ENCODE assay signal across 9 cellular contexts in genomic region chr3:4985330-4986174, GRCh38. TPM values are rescaled to one million over a fixed set of nuclear protein-coding genes. Genes with fewer than 3 reads are reported as not detected.
A peak's percentile ranks its signal among the peaks of the same experiment; 100 is the strongest.
DNase-seq lines count a peak whose midpoint lies in the region; ATAC-seq, FAIRE-seq and TF ChIP-seq lines count a peak whose summit lies in the region.
"Had no signal": no experiment of that assay in that cellular context is flagged by ENCODE, and none has a peak within 500 bp of the region (broad histone marks: within the 10 kb centered on the region; RNA-seq: fewer than 3 reads in every experiment).

No MANE protein-coding gene starts in this region.

- H3K79me2 ChIP-seq in PC-9 (ENCODE audit: low read depth), result peaks cover 36% of the 10 kb centered on the region

- DNase-seq in GM12864 (ENCODE audit: low read depth) (no peak), PC-9 (peak; percentile 53 to 58), NAMALWA (ENCODE audit: low spot score) (no peak), urothelium cell line (ENCODE audit: low spot score) (no peak), GM19240 (ENCODE audit: insufficient read length, low spot score) (no peak)
- no peak for DNase-seq in naive thymus-derived CD4-positive, alpha-beta T cell
- DNase-seq in stimulated activated CD4-positive, alpha-beta T cell treated with anti-CD3 and anti-CD28 coated beads, Interleukin-12 subunit alpha, Interleukin-12 subunit beta, amount 100 ng/mL, for 4 hours, result no peak

- H3K4me2 ChIP-seq in PC-9, result peak overlapping the region; percentile 77

- peaks cover 69% of the 10 kb centered on the region for H3K4me1 Mint-ChIP-seq in dendritic cell treated with granulocyte-macrophage colony-stimulating factor and Interleukin-4, amounts not matched to agents 40 ng/mL and 50 ng/mL, for 4 days (ENCODE audit: low read depth)
- peaks cover 27 to 60% (median 44%) of the 10 kb centered on the region in 7 donors for H3K4me1 Mint-ChIP-seq in naive thymus-derived CD4-positive, alpha-beta T cell

- 0 out of 2 replicates have a peak, but pooled peaks cover 13% of the 10 kb centered on the region for H3K36me3 ChIP-seq in PC-9 (ENCODE audit: low read depth)
- H3K36me3 ChIP-seq in naive thymus-derived CD4-positive, alpha-beta T cell (ENCODE audit: control insufficient read depth in 2 of 3, insufficient read depth in 3 of 3, low read length in 3 of 3), result peaks cover 0 to 10% (median 8%) of the 10 kb centered on the region in 3 experiments

- no peak overlapping the region for H2AFZ ChIP-seq in PC-9

- H3K36me3 Mint-ChIP-seq in dendritic cell treated with granulocyte-macrophage colony-stimulating factor and Interleukin-4, amounts not matched to agents 40 ng/mL and 50 ng/mL, for 4 days (ENCODE audit: low read depth), result peaks cover 57% of the 10 kb centered on the region
- peaks cover 3 to 52% (median 5%) of the 10 kb centered on the region in 5 donors for H3K36me3 Mint-ChIP-seq in naive thymus-derived CD4-positive, alpha-beta T cell

- peak overlapping the region; percentile 89 for H3K27ac ChIP-seq in PC-9
- no peak overlapping the region for H3K27ac ChIP-seq in naive thymus-derived CD4-positive, alpha-beta T cell (ENCODE audit: low read depth, low read length)
- H3K27ac ChIP-seq: KMS-11 had no signal

- H3K9me3 Mint-ChIP-seq in dendritic cell treated with granulocyte-macrophage colony-stimulating factor and Interleukin-4, amounts not matched to agents 40 ng/mL and 50 ng/mL, for 4 days, result no peaks in the 10 kb centered on the region
- no peaks in the 10 kb centered on the region for H3K9me3 Mint-ChIP-seq in naive thymus-derived CD4-positive, alpha-beta T cell

- BruUV-seq in PC-9 (replicated peaks; lab: Mats Ljungman, UMichigan), result no TSS peak

- no peak for ATAC-seq in naive thymus-derived CD4-positive, alpha-beta T cell

- no peak overlapping the region for H3K4me3 Mint-ChIP-seq in dendritic cell treated with granulocyte-macrophage colony-stimulating factor and Interleukin-4, amounts not matched to agents 40 ng/mL and 50 ng/mL, for 4 days
- peak overlapping the region; percentile 38 to 90 (median 84) for H3K4me3 Mint-ChIP-seq in naive thymus-derived CD4-positive, alpha-beta T cell

- no peaks in the 10 kb centered on the region for H3K27me3 ChIP-seq in PC-9 (ENCODE audit: insufficient read depth, low read depth)
- no peaks in the 10 kb centered on the region for H3K27me3 ChIP-seq in naive thymus-derived CD4-positive, alpha-beta T cell (ENCODE audit: control insufficient read depth in 2 of 2, insufficient read depth in 2 of 2, low read length in 2 of 2)

- H3K9me2 ChIP-seq in PC-9 (ENCODE audit: insufficient read depth), result no peaks in the 10 kb centered on the region

- FAIRE-seq in urothelium cell line (lab: Jason Lieb, UNC), result no peak

- H3F3A ChIP-seq in PC-9 (ENCODE audit: insufficient read depth, low read depth), result peaks cover 31% of the 10 kb centered on the region

- 0 out of 2 replicates have a peak, but pooled peaks cover 3% of the 10 kb centered on the region for H4K20me1 ChIP-seq in PC-9 (ENCODE audit: insufficient read depth)

- peak overlapping the region; percentile 91 for H3K27ac Mint-ChIP-seq in dendritic cell treated with granulocyte-macrophage colony-stimulating factor and Interleukin-4, amounts not matched to agents 40 ng/mL and 50 ng/mL, for 4 days
- peak overlapping the region in 3 of 9 donors; percentile 73 to 90 (median 77) for H3K27ac Mint-ChIP-seq in naive thymus-derived CD4-positive, alpha-beta T cell

- peak overlapping the region; percentile 6; the same call in 1 of the 2 replicates for H3K4me3 ChIP-seq in GM12864 (ENCODE audit: low read depth, low read length)
- H3K4me3 ChIP-seq in PC-9, result peak overlapping the region; percentile 52; the same call in 1 of the 2 replicates
- no peak overlapping the region for H3K4me3 ChIP-seq in naive thymus-derived CD4-positive, alpha-beta T cell (ENCODE audit: low read length)

- no peaks in the 10 kb centered on the region for H3K9me3 ChIP-seq in PC-9 (ENCODE audit: insufficient read depth, low read depth)
- no peaks in the 10 kb centered on the region for H3K9me3 ChIP-seq in naive thymus-derived CD4-positive, alpha-beta T cell (ENCODE audit: control insufficient read depth in 2 of 3, low read length in 3 of 3)

- CTCF ChIA-PET in PC-9 (lab: Charles Lee), result interaction anchor here (0.7 to 1.8 kb wide), 2 partner anchors 273 to 274 kb away, joined by 3 to 7 read pairs; no protein-coding TSS in a partner anchor
- CTCF ChIA-PET in naive thymus-derived CD4-positive, alpha-beta T cell (lab: Charles Lee), result interaction anchor here (0.9 to 1.9 kb wide), 2 partner anchors 28 to 274 kb away, joined by 3 to 10 read pairs; no protein-coding TSS in a partner anchor

- POLR2A ChIA-PET in PC-9 (lab: Charles Lee; ENCODE audit: unreplicated experiment), result interaction anchor here (0.6 to 1.9 kb wide), 4 partner anchors 9 to 38 kb away, joined by 3 to 9 read pairs (median 6); no protein-coding TSS in a partner anchor
- POLR2A ChIA-PET in naive thymus-derived CD4-positive, alpha-beta T cell (lab: Charles Lee), result interaction anchor here (1.7 kb wide), 1 partner anchor 33 kb away, joined by 9 read pairs; no protein-coding TSS in a partner anchor

- TF ChIP-seq CTCF in GM12864 (IDR thresholded peaks at IDR 0.05; ENCODE audit: low read depth, low read length, missing control alignments), result no peak
- no peak for TF ChIP-seq CTCF in PC-9 (conservative IDR thresholded peaks at IDR 0.05)

- H3K27me3 Mint-ChIP-seq in dendritic cell treated with granulocyte-macrophage colony-stimulating factor and Interleukin-4, amounts not matched to agents 40 ng/mL and 50 ng/mL, for 4 days, result no peaks in the 10 kb centered on the region
- no peaks in the 10 kb centered on the region for H3K27me3 Mint-ChIP-seq in naive thymus-derived CD4-positive, alpha-beta T cell

- intact Hi-C loops in PC-9 (cut with micrococcal nuclease; ENCODE audit: unreplicated experiment), result loop anchor here (1.0 kb wide), 3 partner anchors 7 to 38 kb away; no protein-coding TSS in a partner anchor
- intact Hi-C loops in dendritic cell treated with granulocyte-macrophage colony-stimulating factor and Interleukin-4, amounts not matched to agents 40 ng/mL and 50 ng/mL, for 4 days (cut with micrococcal nuclease), result loop anchor here (2.0 kb wide), 1 partner anchor 21 kb away; no protein-coding TSS in a partner anchor
- intact Hi-C loops in naive thymus-derived CD4-positive, alpha-beta T cell (cut with micrococcal nuclease), result loop anchor here (1.0 to 10.0 kb wide), 7 partner anchors 7 to 491 kb away; partner anchors contain the start of gene ITPR1 (in 1 of the 2)

- peaks cover 48% of the 10 kb centered on the region for H3K4me1 ChIP-seq in PC-9 (replicated peaks; ENCODE audit: insufficient read depth)
- peaks cover 30 to 56% of the 10 kb centered on the region in 2 donors for H3K4me1 ChIP-seq in naive thymus-derived CD4-positive, alpha-beta T cell (ENCODE audit: control insufficient read depth in 2 of 2, insufficient read depth in 2 of 2, low read length in 2 of 2)

RNA-seq across cellular contexts. Expression of gene BHLHE40, which starts 6.3 kb away (rescaled TPM):
- 45.5 and 51.2 TPM in 2 replicates for total RNA-seq in PC-9 (2021)
- total RNA-seq in naive thymus-derived CD4-positive, alpha-beta T cell, result 100 to 1,000 TPM in 2 of 5 experiments, 10 to 100 TPM in 1, 1 to 10 TPM in 2; 3.9 to 383 (median 71.2) TPM
- polyA plus RNA-seq in naive thymus-derived CD4-positive, alpha-beta T cell, result 1 to 10 TPM in 1 of 2 donors, under 1 TPM in 1; 0.82 to 3.1 TPM

Comparison
In these comparisons a context has a peak if more than half of its experiments do, and no peak if none do; other contexts are left out.
1. DNase-seq: peak in PC-9 (2 of 2); none in GM12864 (single experiment), naive thymus-derived CD4-positive, alpha-beta T cell (0 of 9), stimulated activated CD4-positive, alpha-beta T cell treated with anti-CD3 and anti-CD28 coated beads, Interleukin-12 subunit alpha, Interleukin-12 subunit beta, amount 100 ng/mL, for 4 hours (single experiment), NAMALWA (single experiment), urothelium cell line (single experiment) and GM19240 (single experiment).